In the genomic region with DNA sequence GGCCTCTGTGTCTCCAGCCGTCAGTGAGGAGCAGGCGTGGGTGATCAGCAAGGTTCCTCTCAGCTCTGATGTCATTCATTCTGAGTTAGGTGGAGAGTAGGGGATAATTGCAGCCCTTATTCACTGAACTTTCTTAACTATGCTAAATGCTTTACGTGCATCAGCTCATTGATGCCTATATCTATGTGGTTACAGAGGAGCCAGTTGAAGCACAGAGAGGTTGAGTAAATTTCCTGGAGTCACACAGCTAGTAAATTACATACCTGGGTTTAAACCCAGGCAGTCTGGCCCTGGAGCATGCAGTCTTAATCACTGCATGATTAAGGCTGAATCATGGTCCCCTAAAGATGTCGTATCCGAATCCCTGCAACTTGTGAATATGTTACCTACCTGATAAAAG, we compare ENCODE assay signal across 1 cellular context.
TF ChIP-seq lines count a peak whose summit lies in the region.

No MANE protein-coding gene starts in this region.

TF ChIP-seq in SK-N-SH treated with all-trans-retinoic acid at 6 μM for 48 hours, 23 proteins besides CTCF, POLR2A, EP300 and RAD21 (continued from another document):
- TF ChIP-seq CREB5 (CRISPR knock-in tag; IDR thresholded peaks at IDR 0.05; ENCODE audit: low read depth) (no peak), ESRRG (CRISPR knock-in tag; IDR thresholded peaks at IDR 0.05) (no peak), TCF4 (CRISPR knock-in tag; IDR thresholded peaks at IDR 0.05; ENCODE audit: borderline replicate concordance) (no peak), CSRNP3 (CRISPR knock-in tag; IDR thresholded peaks at IDR 0.05) (no peak), ZC3H10 (CRISPR knock-in tag; IDR thresholded peaks at IDR 0.05) (no peak), OSR1 (CRISPR knock-in tag; IDR thresholded peaks at IDR 0.05) (no peak)
